ENCODE assay signal across 29 cellular contexts in genomic region chr15:61811952-61812351, GRCh38.
"Had no signal": no experiment of that assay in that cellular context is flagged by ENCODE, and none has a peak within 500 bp of the region (broad histone marks: within the 10 kb centered on the region; RNA-seq: fewer than 3 reads in every experiment).

No MANE protein-coding gene starts in this region.

- H3K4me3 Mint-ChIP-seq: activated CD4-positive, alpha-beta T cell treated with anti-CD3 and anti-CD28 coated beads, Interleukin-2, amount 10 ng/mL, durations not matched to agents 24 days and 14 days; activated CD8-positive, alpha-beta T cell treated with anti-CD3 and anti-CD28 coated beads for 36 hours; activated naive CD4-positive, alpha-beta T cell treated with anti-CD3 and anti-CD28 coated beads, Interleukin-2, amount 50 U/mL, for 24 hours had no signal

- H3K4me2 ChIP-seq: KMS-11 had no signal

- ATAC-seq: activated CD8-positive, alpha-beta T cell treated with anti-CD3 and anti-CD28 coated beads for 36 hours; body of pancreas; Panc1 had no signal

- H3K27me3 ChIP-seq: adrenal gland, body of pancreas, breast epithelium, SJSA1 had no signal

- H3K4me3 ChIP-seq: adrenal gland, body of pancreas, breast epithelium, coronary artery, SJSA1 had no signal

- H3K4me1 ChIP-seq: adrenal gland, body of pancreas, breast epithelium, SJSA1 had no signal

- H3K27me3 Mint-ChIP-seq: activated CD4-positive, alpha-beta T cell treated with anti-CD3 and anti-CD28 coated beads, Interleukin-2, amount 10 ng/mL, durations not matched to agents 24 days and 14 days had no signal

- H3K4me1 Mint-ChIP-seq: activated CD4-positive, alpha-beta T cell treated with anti-CD3 and anti-CD28 coated beads, Interleukin-2, amount 10 ng/mL, durations not matched to agents 24 days and 14 days; activated naive CD4-positive, alpha-beta T cell treated with anti-CD3 and anti-CD28 coated beads, Interleukin-2, amount 50 U/mL, for 24 hours had no signal

- H3K36me3 ChIP-seq: adrenal gland, breast epithelium, SJSA1, WERI-Rb-1 had no signal

- H3K9me3 ChIP-seq: adrenal gland, body of pancreas, breast epithelium, SJSA1 had no signal

- H3K36me3 Mint-ChIP-seq: activated naive CD4-positive, alpha-beta T cell treated with anti-CD3 and anti-CD28 coated beads, Interleukin-2, amount 50 U/mL, for 24 hours had no signal

- DNase-seq: activated CD4-positive, alpha-beta T cell treated with anti-CD3 and anti-CD28 coated beads, Interleukin-2, amount 10 ng/mL, durations not matched to agents 24 days and 14 days; activated CD4-positive, alpha-beta T cell treated with anti-CD3 and anti-CD28 coated beads, Interleukin-2, amount 50 U/mL, for 4 hours; activated CD8-positive, alpha-beta T cell treated with anti-CD3 and anti-CD28 coated beads for 36 hours; activated gamma-delta T cell; activated naive CD4-positive, alpha-beta T cell treated with Interleukin-2 at 50 U/mL for 16 hours; activated T-cell treated with anti-CD3 and anti-CD28 coated beads, Interleukin-2, amount 50 U/mL, for 1 hour; adrenal gland; body of pancreas; MM.1S; MV-4-11; NCI-H1092 treated with DMSO at 0.1 percent for 48 hours; NCI-H1417; NCI-H187 treated with DMSO at 0.1 percent for 48 hours; NCI-H2081; NCI-H2227 treated with DMSO at 0.1 percent for 48 hours; NCI-H446; NCI-H510A treated with DMSO at 0.1 percent for 48 hours; NCI-H526 treated with DMSO at 0.1 percent for 48 hours; NCI-H774; SHP77; T1000; WERI-Rb-1 had no signal

- H3K27ac Mint-ChIP-seq: activated CD4-positive, alpha-beta T cell treated with anti-CD3 and anti-CD28 coated beads, Interleukin-2, amount 10 ng/mL, durations not matched to agents 24 days and 14 days; activated CD8-positive, alpha-beta T cell treated with anti-CD3 and anti-CD28 coated beads for 36 hours; activated naive CD4-positive, alpha-beta T cell treated with anti-CD3 and anti-CD28 coated beads, Interleukin-2, amount 50 U/mL, for 24 hours; activated T-helper 2 cell treated with anti-CD3 and anti-CD28 coated beads, Interferon-gamma antibody, Interleukin-2, Interleukin-4, amounts not matched to agents 10 μg/mL and 5 μg/mL and 100 μg/mL, durations not matched to agents 14 hours and 24 hours and 36 hours had no signal

- H3K27ac ChIP-seq: adrenal gland, body of pancreas, breast epithelium, coronary artery, KMS-11, SJSA1, WERI-Rb-1 had no signal

- H3K9me3 Mint-ChIP-seq: activated CD4-positive, alpha-beta T cell treated with anti-CD3 and anti-CD28 coated beads, Interleukin-2, amount 10 ng/mL, durations not matched to agents 24 days and 14 days; activated CD8-positive, alpha-beta T cell treated with anti-CD3 and anti-CD28 coated beads for 36 hours; activated naive CD4-positive, alpha-beta T cell treated with anti-CD3 and anti-CD28 coated beads, Interleukin-2, amount 50 U/mL, for 24 hours; activated T-helper 2 cell treated with anti-CD3 and anti-CD28 coated beads, Interferon-gamma antibody, Interleukin-2, Interleukin-4, amounts not matched to agents 10 μg/mL and 5 μg/mL and 100 μg/mL, durations not matched to agents 14 hours and 24 hours and 36 hours had no signal
